12 cellular contexts compared by ENCODE assay signal in the genomic region with DNA sequence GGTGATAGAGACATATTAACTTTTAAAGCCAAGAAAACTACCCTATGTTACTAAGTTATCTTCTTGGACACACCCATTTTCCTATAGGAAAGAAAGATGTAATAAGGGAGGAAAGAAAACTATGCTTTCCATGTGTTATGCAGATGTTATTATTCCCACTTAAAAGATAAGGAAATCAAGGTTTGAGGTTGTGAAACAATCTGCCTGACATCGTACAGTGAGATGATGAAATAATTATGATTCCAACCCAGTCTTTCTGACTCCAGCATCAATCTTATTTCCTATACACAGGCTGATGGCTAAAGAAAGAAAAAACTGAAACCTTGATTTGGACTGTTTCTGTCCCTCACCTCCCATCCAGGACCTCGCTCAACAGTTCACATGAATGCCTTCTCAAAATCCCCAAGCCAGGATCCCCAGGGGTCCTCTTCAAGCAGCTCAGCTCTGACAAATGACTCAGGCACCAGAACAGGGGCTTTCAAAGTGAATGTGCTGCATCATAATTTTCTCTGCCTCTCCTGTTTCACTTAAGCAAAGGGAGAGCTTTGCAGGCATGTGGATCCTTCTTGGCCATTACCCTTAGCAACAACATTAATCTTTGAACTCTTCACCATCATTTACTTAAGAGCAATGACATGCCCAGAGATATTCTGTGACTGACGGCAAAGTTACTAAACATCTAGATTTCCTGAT. TPM values are rescaled to one million over a fixed set of nuclear protein-coding genes. Genes with fewer than 3 reads are reported as not detected.
DNase-seq lines count a peak whose midpoint lies in the region; ATAC-seq and TF ChIP-seq lines count a peak whose summit lies in the region.
"Had no signal": no experiment of that assay in that cellular context is flagged by ENCODE, and none has a peak within 500 bp of the region (broad histone marks: within the 10 kb centered on the region; RNA-seq: fewer than 3 reads in every experiment).

No MANE protein-coding gene starts in this region.

- H3K27ac Mint-ChIP-seq in nephron progenitor cell, result peak overlapping the region; percentile 10
- H3K27ac Mint-ChIP-seq: activated naive CD8-positive, alpha-beta T cell treated with anti-CD3 and anti-CD28 coated beads for 36 hours; CD8-positive, alpha-beta T cell; T-helper 1 cell treated with Interleukin-12 subunit alpha and Interleukin-12 subunit beta and Interleukin-4 antibody, amounts not matched to agents 30 μg/mL and 1 μg/mL, for 36 hours had no signal

- DNase-seq in EH (ENCODE audit: low read depth) (peak; percentile 73), NCI-H1436 treated with DMSO at 0.1 percent for 48 hours (lab: John Stamatoyannopoulos, UW) (peak; percentile 50), cardiac fibroblast (ENCODE audit: low read depth in 2 of 2) (peak; percentile 72 to 75), nephron progenitor cell (peak; percentile 28), adrenal gland (no peak), kidney tubule cell (ENCODE audit: low spot score) (no peak), GOT3 (lab: John Stamatoyannopoulos, UW) (no peak)
- DNase-seq: activated naive CD8-positive, alpha-beta T cell treated with anti-CD3 and anti-CD28 coated beads for 36 hours; CD8-positive, alpha-beta T cell; kidney had no signal

- H3K4me3 ChIP-seq in cardiac fibroblast (replicated peaks in 1 of 2; ENCODE audit: low read depth in 2 of 2, low read length in 2 of 2) (no peak overlapping the region), adrenal gland (no peak overlapping the region)

- no peak for TF ChIP-seq CTCF in cardiac fibroblast (IDR thresholded peaks at IDR 0.05; ENCODE audit: low read depth, low read length)
- no peak for TF ChIP-seq CTCF in nephron progenitor cell (IDR thresholded peaks at IDR 0.05)
- TF ChIP-seq CTCF in adrenal gland (IDR thresholded peaks at IDR 0.05), result no peak

- peaks cover 29% of the 10 kb centered on the region for H3K4me1 Mint-ChIP-seq in nephron progenitor cell

- no peak overlapping the region for H3K4me3 Mint-ChIP-seq in nephron progenitor cell
- H3K4me3 Mint-ChIP-seq: activated naive CD8-positive, alpha-beta T cell treated with anti-CD3 and anti-CD28 coated beads for 36 hours; CD8-positive, alpha-beta T cell; T-helper 1 cell treated with Interleukin-12 subunit alpha and Interleukin-12 subunit beta and Interleukin-4 antibody, amounts not matched to agents 30 μg/mL and 1 μg/mL, for 36 hours had no signal

- H3K4me1 ChIP-seq in adrenal gland (replicated peaks in 1 of 2), result peaks cover 0 to 14% of the 10 kb centered on the region in 2 donors

- H3K27me3 ChIP-seq in adrenal gland, result no peaks in the 10 kb centered on the region

- H3K9me3 Mint-ChIP-seq in nephron progenitor cell, result no peaks in the 10 kb centered on the region
- H3K9me3 Mint-ChIP-seq: activated naive CD8-positive, alpha-beta T cell treated with anti-CD3 and anti-CD28 coated beads for 36 hours; CD8-positive, alpha-beta T cell; T-helper 1 cell treated with Interleukin-12 subunit alpha and Interleukin-12 subunit beta and Interleukin-4 antibody, amounts not matched to agents 30 μg/mL and 1 μg/mL, for 36 hours had no signal

- no peaks in the 10 kb centered on the region for H3K27me3 Mint-ChIP-seq in nephron progenitor cell (ENCODE audit: low read depth, poor library complexity)

- H3K36me3 ChIP-seq in adrenal gland (replicated peaks in 1 of 2), result no peaks in the 10 kb centered on the region

- WGBS in adrenal gland, 4 donors, result 54 to 73% (median 60%) methylated on average over 3 of the region's 3 CpGs

- H3K9me3 ChIP-seq in adrenal gland (replicated peaks in 1 of 3), result no peaks in the 10 kb centered on the region

- no peak overlapping the region for H3K27ac ChIP-seq in adrenal gland

- TF ChIP-seq POLR2A in adrenal gland (IDR thresholded peaks at IDR 0.05), result no peak

- no peaks in the 10 kb centered on the region for H3K36me3 Mint-ChIP-seq in nephron progenitor cell (ENCODE audit: low read depth)
- H3K36me3 Mint-ChIP-seq: activated naive CD8-positive, alpha-beta T cell treated with anti-CD3 and anti-CD28 coated beads for 36 hours; CD8-positive, alpha-beta T cell had no signal

- no peak for ATAC-seq in GM18502 (IDR thresholded peaks at IDR 0.05; ENCODE audit: poor library complexity, unreplicated experiment)
- ATAC-seq: CD8-positive, alpha-beta T cell had no signal

- intact Hi-C loops in adrenal gland (cut with DNase I), result loop anchor here (5.0 to 10.0 kb wide), 4 partner anchors 99 to 559 kb away; a partner anchor contains a TSS

RNA-seq across cellular contexts. Expression of a gene that starts 12.4 kb away (rescaled TPM):
- 100 to 1,000 TPM; 226 to 666 (median 245) TPM for total RNA-seq in adrenal gland
- polyA plus RNA-seq in adrenal gland, result 100 to 1,000 TPM; 148 to 247 (median 161) TPM

RNA-seq across cellular contexts. Expression of a gene that starts 54.7 kb away (rescaled TPM):
- total RNA-seq in adrenal gland, result 10 to 100 TPM in 1 of 8 donors, 1 to 10 TPM in 7; 1.5 to 14.4 (median 3.7) TPM
- polyA plus RNA-seq in adrenal gland, result 1 to 10 TPM; 1.2 to 1.9 (median 1.6) TPM

Comparison
In these comparisons a context has a peak if more than half of its experiments do, and no peak if none do; other contexts are left out.
1. DNase-seq: peak in EH (single experiment), NCI-H1436 treated with DMSO at 0.1 percent for 48 hours (single experiment), cardiac fibroblast (2 of 2) and nephron progenitor cell (single experiment); none in adrenal gland (0 of 7), kidney tubule cell (single experiment) and GOT3 (single experiment).